18 cellular contexts compared by ENCODE assay signal in genomic region chr18:56987236-56987635, GRCh38.
DNase-seq lines count a peak whose midpoint lies in the region; ATAC-seq, FAIRE-seq and TF ChIP-seq lines count a peak whose summit lies in the region.
"Had no signal": no experiment of that assay in that cellular context is flagged by ENCODE, and none has a peak within 500 bp of the region (broad histone marks: within the 10 kb centered on the region; RNA-seq: fewer than 3 reads in every experiment).

No MANE protein-coding gene starts in this region.

- no peaks in the 10 kb centered on the region for H3K27me3 Mint-ChIP-seq in WTC11 (ENCODE audit: low read depth)
- no peaks in the 10 kb centered on the region for H3K27me3 Mint-ChIP-seq in stimulated activated memory B cell treated with anti-CD40 and anti-IgM and Interleukin-4, amounts not matched to agents 10 μg/mL and 1 μg/mL and 100 μg/mL, for 72 hours
- H3K27me3 Mint-ChIP-seq: IgD-negative memory B cell had no signal

- no peak overlapping the region for H3K23ac ChIP-seq in neuronal stem cell (ENCODE audit: low read depth, low read length, poor library complexity)

- H3K4me3 ChIP-seq in cardiac muscle cell (no peak overlapping the region), HepG2 (replicated peaks in 1 of 3; ENCODE audit: insufficient read depth in 1 of 3, low read depth in 2 of 3, low read length in 3 of 3) (no peak overlapping the region), neuronal stem cell (ENCODE audit: low read length in 2 of 2) (no peak overlapping the region), esophagus muscularis mucosa (no peak overlapping the region)
- H3K4me3 ChIP-seq: HAP-1, SJCRH30 had no signal

- H2AFZ ChIP-seq in HepG2 (ENCODE audit: low read length) (no peak overlapping the region), neuronal stem cell (ENCODE audit: low read length) (no peak overlapping the region)

- no peak overlapping the region for H2BK15ac ChIP-seq in neuronal stem cell (ENCODE audit: low read length)

- H4K91ac ChIP-seq in neuronal stem cell (ENCODE audit: low read depth, low read length, poor library complexity) = no peak overlapping the region

- no peaks in the 10 kb centered on the region for H3K79me1 ChIP-seq in neuronal stem cell (ENCODE audit: low read depth, low read length)

- TF ChIP-seq POLR2A in HepG2 (IDR thresholded peaks at IDR 0.05; ENCODE audit: insufficient read depth in 1 of 2, low read depth in 2 of 2, low read length in 2 of 2) = no peak
- no peak for TF ChIP-seq POLR2A in esophagus muscularis mucosa (IDR thresholded peaks at IDR 0.05; ENCODE audit: low read depth)

- H3K4me2 ChIP-seq in HepG2 (ENCODE audit: low read depth, low read length) (0 out of 2 replicates have a peak overlapping the region, but pooled peaks have one; percentile 25), neuronal stem cell (ENCODE audit: insufficient read depth, low read length, poor library complexity, severe bottlenecking) (no peak overlapping the region)

- H3K27ac ChIP-seq in cardiac muscle cell (peak overlapping the region; percentile 61), HepG2 (ENCODE audit: extremely low read length, insufficient read depth, low read length) (no peak overlapping the region), neuronal stem cell (replicated peaks; ENCODE audit: low read length) (no peak overlapping the region), esophagus muscularis mucosa (replicated peaks in 1 of 4) (no peak overlapping the region)
- H3K27ac ChIP-seq: HL-60, SJCRH30 had no signal

- BruUV-seq in HepG2 (replicated peaks; lab: Mats Ljungman, UMichigan) = no TSS peak

- 0 out of 2 replicates have a peak overlapping the region, but pooled peaks have one; percentile 13 for H3K4me3 Mint-ChIP-seq in WTC11
- H3K4me3 Mint-ChIP-seq in stimulated activated memory B cell treated with anti-CD40 and anti-IgM and Interleukin-4, amounts not matched to agents 10 μg/mL and 1 μg/mL and 100 μg/mL, for 72 hours = no peak overlapping the region
- H3K4me3 Mint-ChIP-seq: IgD-negative memory B cell had no signal

- no peak overlapping the region for H2BK120ac ChIP-seq in neuronal stem cell (ENCODE audit: low read depth, low read length)

- WGBS in HepG2 (ENCODE audit: low lambda C conversion rate) = 67% methylated on average over 5 of the region's 5 CpGs
- WGBS in neuronal stem cell (ENCODE audit: extremely low coverage in 2 of 2, insufficient read length in 2 of 2, insufficient replicate concordance in 1 of 2), 2 donors = no CpG with 5 or more reads among the region's 5 CpGs
- 90% methylated on average over 5 of the region's 5 CpGs for WGBS in esophagus muscularis mucosa

- TF ChIP-seq CTCF in cardiac muscle cell (IDR thresholded peaks at IDR 0.05; ENCODE audit: low read depth, low read length) = no peak
- TF ChIP-seq CTCF in WTC11 (IDR thresholded peaks at IDR 0.05) = no peak
- no peak for TF ChIP-seq CTCF in HepG2 (CRISPR knock-in tag; IDR thresholded peaks at IDR 0.05)
- no peak for TF ChIP-seq CTCF in esophagus muscularis mucosa (IDR thresholded peaks at IDR 0.05)

- peaks cover 33% of the 10 kb centered on the region for H3K4me1 Mint-ChIP-seq in WTC11
- no peaks in the 10 kb centered on the region for H3K4me1 Mint-ChIP-seq in stimulated activated memory B cell treated with anti-CD40 and anti-IgM and Interleukin-4, amounts not matched to agents 10 μg/mL and 1 μg/mL and 100 μg/mL, for 72 hours

- no peaks in the 10 kb centered on the region; the same call in 1 of the 2 replicates for H3K36me3 Mint-ChIP-seq in WTC11
- H3K36me3 Mint-ChIP-seq in stimulated activated memory B cell treated with anti-CD40 and anti-IgM and Interleukin-4, amounts not matched to agents 10 μg/mL and 1 μg/mL and 100 μg/mL, for 72 hours = peaks cover 7% of the 10 kb centered on the region

- H3K9ac ChIP-seq in HepG2 (ENCODE audit: insufficient read depth, low read depth, low read length) (no peak overlapping the region), neuronal stem cell (ENCODE audit: low read depth, low read length, poor library complexity) (no peak overlapping the region)

- H3K9me3 ChIP-seq in cardiac muscle cell (ENCODE audit: low read depth) (no peaks in the 10 kb centered on the region), HepG2 (ENCODE audit: low read length) (no peaks in the 10 kb centered on the region), neuronal stem cell (replicated peaks in 1 of 2; ENCODE audit: control insufficient read depth in 2 of 2, insufficient read depth in 1 of 2, low read depth in 1 of 2, low read length in 2 of 2) (no peaks in the 10 kb centered on the region), esophagus muscularis mucosa (no peaks in the 10 kb centered on the region)
- H3K9me3 ChIP-seq: BE2C, HAP-1, SJCRH30 had no signal

- peaks cover 5% of the 10 kb centered on the region for H3K9me3 Mint-ChIP-seq in WTC11
- H3K9me3 Mint-ChIP-seq in stimulated activated memory B cell treated with anti-CD40 and anti-IgM and Interleukin-4, amounts not matched to agents 10 μg/mL and 1 μg/mL and 100 μg/mL, for 72 hours = peaks cover 3% of the 10 kb centered on the region

- peaks cover 34% of the 10 kb centered on the region for H3K4me1 ChIP-seq in cardiac muscle cell (ENCODE audit: low read depth)
- H3K4me1 ChIP-seq in HepG2 (ENCODE audit: insufficient read depth, low read length) = peaks cover 17% of the 10 kb centered on the region
- H3K4me1 ChIP-seq in neuronal stem cell (ENCODE audit: control insufficient read depth in 2 of 2, insufficient read depth in 1 of 2, low read depth in 1 of 2, low read length in 2 of 2) = peaks cover 1 to 27% of the 10 kb centered on the region in 2 donors
- H3K4me1 ChIP-seq in esophagus muscularis mucosa = peaks cover 3 to 11% (median 8%) of the 10 kb centered on the region in 4 donors
- H3K4me1 ChIP-seq: BE2C, SJCRH30 had no signal

- CTCF ChIA-PET in WTC11 (lab: Charles Lee) (interaction anchor here (0.8 kb wide), 1 partner anchor 42 kb away, joined by 3 read pairs; no protein-coding TSS in a partner anchor), HepG2 (lab: Yijun Ruan, JAX; ENCODE audit: low intra/inter-chr PET ratio, low total read pairs) (no interaction called here)

- no peak overlapping the region for H2AK5ac ChIP-seq in neuronal stem cell (ENCODE audit: low read depth, low read length)

- no peaks in the 10 kb centered on the region for H3K79me2 ChIP-seq in HepG2 (ENCODE audit: insufficient read depth, low read length)

- H2BK12ac ChIP-seq in neuronal stem cell (ENCODE audit: low read length) = no peak overlapping the region

- no peak overlapping the region for H3K14ac ChIP-seq in neuronal stem cell (ENCODE audit: low read length)

- intact Hi-C loops in Right ventricle myocardium superior (cut with DNase I) = no loop called here
- intact Hi-C loops in HepG2 (cut with micrococcal nuclease; ENCODE audit: unreplicated experiment) = loop anchor here (10.0 kb wide), 1 partner anchor 202 kb away; no protein-coding TSS in a partner anchor
- intact Hi-C loops in esophagus muscularis mucosa (cut with DNase I) = no loop called here

- TF ChIP-seq RAD21 in HepG2 (CRISPR knock-in tag; IDR thresholded peaks at IDR 0.05) = no peak

- DNase-seq in cardiac muscle cell (ENCODE audit: low read depth in 1 of 2, low spot score in 1 of 2) = no peak
- no peak for DNase-seq in Right ventricle myocardium superior
- no peak for DNase-seq in WTC11 (ENCODE audit: low spot score)
- no peak for DNase-seq in HepG2 (ENCODE audit: low spot score)
- no peak for DNase-seq in neuronal stem cell (ENCODE audit: low spot score)
- DNase-seq in esophagus muscularis mucosa (ENCODE audit: extremely low spot score) = no peak
- DNase-seq: BE2C, EL, MV-4-11, NCI-H187 treated with DMSO at 0.1 percent for 48 hours, NCI-H524 treated with DMSO at 0.1 percent for 48 hours, SJCRH30 had no signal

- H4K8ac ChIP-seq in neuronal stem cell (ENCODE audit: low read depth, low read length) = no peak overlapping the region

- H2BK5ac ChIP-seq in neuronal stem cell (ENCODE audit: low read length) = no peak overlapping the region

- in situ Hi-C loops in HepG2 (cut with HindIII; ENCODE audit: extremely low pct_ligation_motif_present, low pct_unique_long_range_greater_than_20kb) = no loop called here

- no peak overlapping the region for H3K4ac ChIP-seq in neuronal stem cell (ENCODE audit: low read length)

- H4K20me1 ChIP-seq in HepG2 (ENCODE audit: insufficient read depth, low read length) = no peaks in the 10 kb centered on the region

- H3K18ac ChIP-seq in neuronal stem cell (ENCODE audit: low read length) = no peak overlapping the region

- POLR2A ChIA-PET in WTC11 (lab: Charles Lee) = no interaction called here
- POLR2A ChIA-PET in HepG2 (lab: Yijun Ruan, JAX) = no interaction called here

- H3K36me3 ChIP-seq in cardiac muscle cell (no peaks in the 10 kb centered on the region), HepG2 (replicated peaks in 1 of 2; ENCODE audit: control insufficient read depth in 1 of 2, insufficient read depth in 2 of 2, low read length in 2 of 2) (no peaks in the 10 kb centered on the region), neuronal stem cell (replicated peaks in 1 of 2; ENCODE audit: control insufficient read depth in 2 of 2, insufficient read depth in 2 of 2, low read length in 2 of 2) (no peaks in the 10 kb centered on the region), esophagus muscularis mucosa (no peaks in the 10 kb centered on the region)
- H3K36me3 ChIP-seq: BE2C, HAP-1, SJCRH30 had no signal

- H3K27ac Mint-ChIP-seq in WTC11 = no peak overlapping the region
- no peak overlapping the region for H3K27ac Mint-ChIP-seq in stimulated activated memory B cell treated with anti-CD40 and anti-IgM and Interleukin-4, amounts not matched to agents 10 μg/mL and 1 μg/mL and 100 μg/mL, for 72 hours

- TF ChIP-seq EP300 in HepG2 (IDR thresholded peaks at IDR 0.05; ENCODE audit: low read depth in 2 of 2, low read length in 2 of 2) (no peak), HepG2 (CRISPR knock-in tag; IDR thresholded peaks at IDR 0.05; ENCODE audit: borderline replicate concordance) (no peak), esophagus muscularis mucosa (IDR thresholded peaks at IDR 0.05) (no peak)

- no peaks in the 10 kb centered on the region for H3K27me3 ChIP-seq in cardiac muscle cell
- no peaks in the 10 kb centered on the region for H3K27me3 ChIP-seq in HepG2 (ENCODE audit: control insufficient read depth in 1 of 2, insufficient read depth in 2 of 2, low read length in 2 of 2)
- no peaks in the 10 kb centered on the region for H3K27me3 ChIP-seq in neuronal stem cell (ENCODE audit: control insufficient read depth in 3 of 3, insufficient read depth in 3 of 3, low read depth in 1 of 3, low read length in 3 of 3)
- H3K27me3 ChIP-seq in esophagus muscularis mucosa = no peaks in the 10 kb centered on the region
- H3K27me3 ChIP-seq: BE2C, SJCRH30 had no signal

- no peak for FAIRE-seq in HepG2 (lab: Jason Lieb, UNC)

- ATAC-seq in Right ventricle myocardium superior (ENCODE audit: poor library complexity) = no peak
- peak; percentile 9; the same call in 1 of the 2 replicates for ATAC-seq in WTC11
- peak; percentile 60 for ATAC-seq in HepG2
- ATAC-seq in stimulated activated memory B cell treated with anti-CD40 and anti-IgM and Interleukin-4, amounts not matched to agents 10 μg/mL and 1 μg/mL and 100 μg/mL, for 72 hours = no peak
- no peak for ATAC-seq in HG02623 (IDR thresholded peaks at IDR 0.05; ENCODE audit: unreplicated experiment)
- ATAC-seq: Panc1 had no signal

TF ChIP-seq in WTC11, 78 proteins besides CTCF, POLR2A, EP300 and RAD21 (continues in another document):
- TF ChIP-seq TEAD4 (CRISPR knock-in tag; IDR thresholded peaks at IDR 0.05) = no peak

TF ChIP-seq in HepG2, 621 proteins besides CTCF, POLR2A, EP300 and RAD21 (continues in another document):
- TF ChIP-seq PAX8 (CRISPR knock-in tag; IDR thresholded peaks at IDR 0.05; ENCODE audit: borderline replicate concordance) = no peak

Comparison
In these comparisons a context has a peak if more than half of its experiments do, and no peak if none do; other contexts are left out.
1. ATAC-seq: peak in WTC11 (single experiment) and HepG2 (single experiment); none in Right ventricle myocardium superior (single experiment), stimulated activated memory B cell treated with anti-CD40 and anti-IgM and Interleukin-4, amounts not matched to agents 10 μg/mL and 1 μg/mL and 100 μg/mL, for 72 hours (single experiment) and HG02623 (single experiment).